Comparison of ENCODE assay signal across 14 cellular contexts in the genomic region with DNA sequence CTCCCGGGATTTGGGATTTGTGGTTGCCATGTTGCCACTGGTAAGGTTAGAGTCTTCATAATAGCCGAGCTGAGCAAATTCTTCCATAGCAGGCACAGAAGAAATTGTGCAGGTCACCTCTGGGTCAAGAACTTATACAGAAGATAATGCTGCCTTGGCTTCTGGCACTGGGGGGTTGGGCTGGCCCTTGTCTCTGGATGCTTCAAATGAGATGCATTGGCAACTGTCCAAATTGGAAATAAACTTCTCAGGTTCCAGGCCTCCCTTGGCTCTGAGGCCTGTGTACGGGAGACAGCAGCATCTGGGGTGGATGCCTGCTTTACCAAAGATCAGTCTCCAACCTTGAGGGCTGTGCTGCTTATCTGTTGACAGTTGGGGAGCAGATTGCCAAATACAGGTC.
A peak's percentile ranks its signal among the peaks of the same experiment; 100 is the strongest.
DNase-seq lines count a peak whose midpoint lies in the region; TF ChIP-seq lines count a peak whose summit lies in the region.
"Had no signal": no experiment of that assay in that cellular context is flagged by ENCODE, and none has a peak within 500 bp of the region (broad histone marks: within the 10 kb centered on the region; RNA-seq: fewer than 3 reads in every experiment).

No MANE protein-coding gene starts in this region.

- H3K36me3 Mint-ChIP-seq in activated T-cell treated with anti-CD3 and anti-CD28 coated beads, Interleukin-2, amount 50 U/mL, for 24 hours (ENCODE audit: low read depth), result no peaks in the 10 kb centered on the region

- no peak overlapping the region for H3K4me3 ChIP-seq in choroid plexus epithelial cell (ENCODE audit: low read depth, low read length)
- H3K4me3 ChIP-seq: colonic mucosa, GM23248, skin epidermis, stomach had no signal

- POLR2A ChIA-PET in HEK293T (lab: Yijun Ruan, JAX), result no interaction called here

- no peaks in the 10 kb centered on the region for H3K9me3 Mint-ChIP-seq in activated T-cell treated with anti-CD3 and anti-CD28 coated beads, Interleukin-2, amount 50 U/mL, for 24 hours

- H3K27ac Mint-ChIP-seq in activated T-cell treated with anti-CD3 and anti-CD28 coated beads, Interleukin-2, amount 50 U/mL, for 24 hours, result no peak overlapping the region

- DNase-seq in DMS 273 (lab: John Stamatoyannopoulos, UW; ENCODE audit: unreplicated experiment) (peak; percentile 97), HEK293T (ENCODE audit: extremely low spot score) (peak; percentile 21), NCI-H345 (lab: John Stamatoyannopoulos, UW) (peak; percentile 68), choroid plexus epithelial cell (ENCODE audit: low read depth) (peak; percentile 74), GM03348 (ENCODE audit: low spot score) (no peak)
- DNase-seq in stimulated activated CD4-positive, alpha-beta T cell treated with anti-CD3 and anti-CD28 coated beads, Interleukin-4, amount 100 ng/mL, for 1 hour, result no peak
- no peak for DNase-seq in activated T-cell treated with anti-CD3 and anti-CD28 coated beads, Interleukin-2, amount 50 U/mL, for 24 hours
- DNase-seq: activated CD4-positive, alpha-beta T cell treated with anti-CD3 and anti-CD28 coated beads, Interleukin-2, amount 50 U/mL, for 4 hours; colonic mucosa; GM23248; mesendoderm; stomach; T1000 had no signal

- CTCF ChIA-PET in HEK293T (lab: Yijun Ruan, JAX), result no interaction called here

- H3K4me1 Mint-ChIP-seq in activated T-cell treated with anti-CD3 and anti-CD28 coated beads, Interleukin-2, amount 50 U/mL, for 24 hours (ENCODE audit: low read depth), result no peaks in the 10 kb centered on the region

- no peak for TF ChIP-seq CTCF in choroid plexus epithelial cell (conservative IDR thresholded peaks at IDR 0.05; ENCODE audit: low read depth, low read length)

- H3K4me3 Mint-ChIP-seq in activated T-cell treated with anti-CD3 and anti-CD28 coated beads, Interleukin-2, amount 50 U/mL, for 24 hours, result no peak overlapping the region

- H3K27me3 Mint-ChIP-seq in activated T-cell treated with anti-CD3 and anti-CD28 coated beads, Interleukin-2, amount 50 U/mL, for 24 hours, result no peaks in the 10 kb centered on the region

TF ChIP-seq in HEK293T, 16 proteins besides CTCF, POLR2A, EP300 and RAD21:
- TF ChIP-seq, protein P1, sequence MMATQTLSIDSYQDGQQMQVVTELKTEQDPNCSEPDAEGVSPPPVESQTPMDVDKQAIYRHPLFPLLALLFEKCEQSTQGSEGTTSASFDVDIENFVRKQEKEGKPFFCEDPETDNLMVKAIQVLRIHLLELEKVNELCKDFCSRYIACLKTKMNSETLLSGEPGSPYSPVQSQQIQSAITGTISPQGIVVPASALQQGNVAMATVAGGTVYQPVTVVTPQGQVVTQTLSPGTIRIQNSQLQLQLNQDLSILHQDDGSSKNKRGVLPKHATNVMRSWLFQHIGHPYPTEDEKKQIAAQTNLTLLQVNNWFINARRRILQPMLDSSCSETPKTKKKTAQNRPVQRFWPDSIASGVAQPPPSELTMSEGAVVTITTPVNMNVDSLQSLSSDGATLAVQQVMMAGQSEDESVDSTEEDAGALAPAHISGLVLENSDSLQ (IDR thresholded peaks at IDR 0.05), result no peak
- TF ChIP-seq NFRKB (IDR thresholded peaks at IDR 0.05), result no peak
- no peak for TF ChIP-seq FOXK2 (IDR thresholded peaks at IDR 0.05)
- TF ChIP-seq ZNF384 (IDR thresholded peaks at IDR 0.05), result no peak

Comparison
In these comparisons a context has a peak if more than half of its experiments do, and no peak if none do; other contexts are left out.
1. DNase-seq: peak in DMS 273 (single experiment), HEK293T (single experiment), NCI-H345 (single experiment) and choroid plexus epithelial cell (single experiment); none in stimulated activated CD4-positive, alpha-beta T cell treated with anti-CD3 and anti-CD28 coated beads, Interleukin-4, amount 100 ng/mL, for 1 hour (single experiment), GM03348 (single experiment) and activated T-cell treated with anti-CD3 and anti-CD28 coated beads, Interleukin-2, amount 50 U/mL, for 24 hours (single experiment).